8 cellular contexts compared by ENCODE assay signal in genomic region chr10:13348216-13349017, GRCh38. TPM values are rescaled to one million over a fixed set of nuclear protein-coding genes. Genes with fewer than 3 reads are reported as not detected.
DNase-seq lines count a peak whose midpoint lies in the region; ATAC-seq and TF ChIP-seq lines count a peak whose summit lies in the region.

Gene SEPHS1, minus strand, starts transcription at chr10:13348293. Its CDS starts 3,343 bp downstream, at chr10:13344950.

- peaks cover 38% of the 10 kb centered on the region for H3K79me2 ChIP-seq in DOHH2 (ENCODE audit: control insufficient read depth, low read length)
- peaks cover 38% of the 10 kb centered on the region for H3K79me2 ChIP-seq in KMS-11 (ENCODE audit: insufficient read depth, low read depth)

- peaks cover 6 to 25% of the 10 kb centered on the region in 2 donors for H3K36me3 Mint-ChIP-seq in activated naive CD4-positive, alpha-beta T cell treated with anti-CD3 and anti-CD28 coated beads, Interleukin-2, amount 50 U/mL, for 72 hours
- no peaks in the 10 kb centered on the region for H3K36me3 Mint-ChIP-seq in glutamatergic neuron (ENCODE audit: unreplicated experiment)
- peaks cover 5% of the 10 kb centered on the region for H3K36me3 Mint-ChIP-seq in osteocyte (ENCODE audit: unreplicated experiment)

- ATAC-seq in GM21576 (IDR thresholded peaks at IDR 0.05; ENCODE audit: unreplicated experiment), result peak; percentile 44
- ATAC-seq in activated naive CD4-positive, alpha-beta T cell treated with anti-CD3 and anti-CD28 coated beads, Interleukin-2, amount 50 U/mL, for 72 hours, result peak; percentile 77 to 91

- under 1% methylated on average over 65 of the region's 65 CpGs for WGBS in thymus

- H3K27me3 Mint-ChIP-seq in glutamatergic neuron (ENCODE audit: unreplicated experiment) (peaks cover 18% of the 10 kb centered on the region), osteocyte (ENCODE audit: unreplicated experiment) (peaks cover 28% of the 10 kb centered on the region)

- peak within 1 kb of the TSS; percentile 98 for H3K9ac ChIP-seq in KMS-11

- H3K4me2 ChIP-seq in DOHH2 (ENCODE audit: low read length) (peak within 1 kb of the TSS; percentile 82), KMS-11 (peak within 1 kb of the TSS; percentile 79)

- peaks cover 47% of the 10 kb centered on the region for H3K4me1 ChIP-seq in DOHH2 (ENCODE audit: control insufficient read depth, low read length)
- peaks cover 42% of the 10 kb centered on the region for H3K4me1 ChIP-seq in KMS-11 (ENCODE audit: low read depth, poor library complexity, severe bottlenecking)
- peaks cover 26% of the 10 kb centered on the region for H3K4me1 ChIP-seq in thymus (ENCODE audit: control insufficient read depth, insufficient read depth, low read length)

- DNase-seq in SKM-1 (lab: John Stamatoyannopoulos, UW; ENCODE audit: unreplicated experiment) (peak; percentile 36), glutamatergic neuron (peak; percentile 83), osteocyte (ENCODE audit: extremely low spot score, unreplicated experiment) (peak; percentile 89)
- DNase-seq in activated naive CD4-positive, alpha-beta T cell treated with anti-CD3 and anti-CD28 coated beads, Interleukin-2, amount 50 U/mL, for 72 hours (ENCODE audit: low spot score in 2 of 2), result peak; percentile 78 to 80

- H3K9me2 ChIP-seq in DOHH2 (replicated peaks; ENCODE audit: control insufficient read depth, low read length), result no peaks in the 10 kb centered on the region

- peak within 1 kb of the TSS; percentile 94 for H3K4me3 Mint-ChIP-seq in glutamatergic neuron (ENCODE audit: unreplicated experiment)
- peak within 1 kb of the TSS; percentile 84 for H3K4me3 Mint-ChIP-seq in osteocyte (ENCODE audit: unreplicated experiment)

- H3K9me3 ChIP-seq in DOHH2 (ENCODE audit: control insufficient read depth, insufficient read depth, low read length), result no peaks in the 10 kb centered on the region
- no peaks in the 10 kb centered on the region for H3K9me3 ChIP-seq in thymus (ENCODE audit: control insufficient read depth)

- H4K20me1 ChIP-seq in DOHH2 (ENCODE audit: control insufficient read depth, insufficient read depth, low read depth, low read length) (peaks cover 6% of the 10 kb centered on the region; the same call in 1 of the 2 replicates), KMS-11 (ENCODE audit: insufficient read depth) (no peaks in the 10 kb centered on the region)

- H3K27me3 ChIP-seq in DOHH2 (ENCODE audit: control insufficient read depth, low read length) (peaks cover 39% of the 10 kb centered on the region), KMS-11 (ENCODE audit: insufficient read depth, low read depth) (no peaks in the 10 kb centered on the region), thymus (ENCODE audit: control insufficient read depth, insufficient read depth) (no peaks in the 10 kb centered on the region)

- H2AFZ ChIP-seq in KMS-11 (ENCODE audit: low read depth), result peak within 1 kb of the TSS; percentile 72

- H3K27ac Mint-ChIP-seq in activated naive CD4-positive, alpha-beta T cell treated with anti-CD3 and anti-CD28 coated beads, Interleukin-2, amount 50 U/mL, for 72 hours, result peak within 1 kb of the TSS; percentile 90 to 95
- H3K27ac Mint-ChIP-seq in glutamatergic neuron (ENCODE audit: unreplicated experiment) (peak within 1 kb of the TSS; percentile 89), osteocyte (ENCODE audit: unreplicated experiment) (peak within 1 kb of the TSS; percentile 92)

- no peaks in the 10 kb centered on the region for H3K9me3 Mint-ChIP-seq in activated naive CD4-positive, alpha-beta T cell treated with anti-CD3 and anti-CD28 coated beads, Interleukin-2, amount 50 U/mL, for 72 hours
- H3K9me3 Mint-ChIP-seq in glutamatergic neuron (ENCODE audit: unreplicated experiment) (peaks cover 19% of the 10 kb centered on the region), osteocyte (ENCODE audit: unreplicated experiment) (no peaks in the 10 kb centered on the region)

- H3K36me3 ChIP-seq in DOHH2 (ENCODE audit: control insufficient read depth, low read length) (peaks cover 14% of the 10 kb centered on the region), KMS-11 (ENCODE audit: insufficient read depth) (peaks cover 4% of the 10 kb centered on the region; the same call in 1 of the 2 replicates), thymus (ENCODE audit: control insufficient read depth, insufficient read depth) (no peaks in the 10 kb centered on the region)

- H3K4me3 ChIP-seq in DOHH2 (ENCODE audit: low read length) (peak within 1 kb of the TSS; percentile 80), KMS-11 (IDR thresholded peaks at IDR 0.05; ENCODE audit: insufficient read depth, low read depth, low read length) (peak within 1 kb of the TSS; percentile 39), thymus (ENCODE audit: low read length) (peak within 1 kb of the TSS; percentile 97)

- no peaks in the 10 kb centered on the region for H3F3A ChIP-seq in DOHH2 (ENCODE audit: control insufficient read depth, insufficient read depth)

- TF ChIP-seq CTCF in DOHH2 (IDR thresholded peaks at IDR 0.05; ENCODE audit: low read depth, low read length, poor library complexity, severe bottlenecking), result no peak
- no peak for TF ChIP-seq CTCF in KMS-11 (conservative IDR thresholded peaks at IDR 0.05; ENCODE audit: low read depth, low read length)
- TF ChIP-seq CTCF in glutamatergic neuron (IDR thresholded peaks at IDR 0.05; ENCODE audit: partially characterized antibody, unreplicated experiment), result no peak
- no peak for TF ChIP-seq CTCF in osteocyte (IDR thresholded peaks at IDR 0.05)

- H3K27ac ChIP-seq in DOHH2 (ENCODE audit: low read depth, low read length) (peak within 1 kb of the TSS; percentile 75), KMS-11 (peak within 1 kb of the TSS; percentile 100), thymus (ENCODE audit: low read depth) (peak within 1 kb of the TSS; percentile 96)

- H3K4me1 Mint-ChIP-seq in glutamatergic neuron (ENCODE audit: low read depth, unreplicated experiment) (peaks cover 27% of the 10 kb centered on the region), osteocyte (ENCODE audit: unreplicated experiment) (peaks cover 33% of the 10 kb centered on the region)

RNA-seq across cellular contexts. Expression of gene SEPHS1, which starts in this region (rescaled TPM):
- total RNA-seq in activated naive CD4-positive, alpha-beta T cell treated with anti-CD3 and anti-CD28 coated beads, Interleukin-2, amount 50 U/mL, for 72 hours, result 10 to 100 TPM; 60.3 to 67.9 TPM
- total RNA-seq in glutamatergic neuron (ENCODE audit: unreplicated experiment) (51.1 TPM), osteocyte (67.5 and 72.1 TPM in 2 replicates)
- 33.2 TPM for polyA plus RNA-seq in thymus

Comparison
In these comparisons a context has a peak if more than half of its experiments do, and no peak if none do; other contexts are left out.
1. Peak in every context shown above with its lines: DNase-seq, ATAC-seq, H3K4me3 ChIP-seq and H3K27ac ChIP-seq.
2. H3K4me3 ChIP-seq: peak in every context shown above with its lines; median percentile 97 in thymus; 80 in DOHH2; 39 in KMS-11.
3. DNase-seq: peak in every context shown above with its lines; median percentile 89 in osteocyte; 83 in glutamatergic neuron; 79 in activated naive CD4-positive, alpha-beta T cell treated with anti-CD3 and anti-CD28 coated beads, Interleukin-2, amount 50 U/mL, for 72 hours; 36 in SKM-1.